29 cellular contexts compared by ENCODE assay signal in the genomic region with DNA sequence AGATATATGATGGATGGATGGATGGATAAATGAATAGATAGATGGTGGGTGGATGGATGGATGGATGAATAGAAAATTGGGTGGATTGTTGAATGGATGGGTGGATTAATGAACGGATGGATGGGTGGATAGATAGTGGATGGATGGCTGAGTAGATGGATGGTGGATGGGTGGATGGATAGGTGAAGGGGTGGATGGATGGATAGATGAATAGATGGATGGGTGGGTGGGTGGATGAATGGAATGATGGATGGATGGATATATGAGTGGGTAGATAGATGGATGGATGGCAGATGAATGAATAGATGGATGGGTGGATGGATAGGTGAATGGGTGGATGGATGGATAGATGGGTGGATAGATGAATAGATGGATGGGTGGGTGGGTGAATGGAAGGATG.
"Had no signal": no experiment of that assay in that cellular context is flagged by ENCODE, and none has a peak within 500 bp of the region (broad histone marks: within the 10 kb centered on the region; RNA-seq: fewer than 3 reads in every experiment).

No MANE protein-coding gene starts in this region.

- H3K27ac Mint-ChIP-seq: mesothelial cell of epicardium; naive thymus-derived CD4-positive, alpha-beta T cell; natural killer cell treated with Interleukin-12 subunit alpha and Interleukin-12 subunit beta and Interleukin-15 and Interleukin-18, amount 100 ng/mL, for 72 hours; progenitor cell of endocrine pancreas; stimulated activated naive B cell treated with anti-CD40 and anti-IgM and Interleukin-4, amounts not matched to agents 10 μg/mL and 1 μg/mL and 100 μg/mL, for 72 hours; stimulated activated naive CD8-positive, alpha-beta T cell treated with anti-CD3 and anti-CD28 coated beads, Interleukin-15, Interleukin-2, amounts not matched to agents 100 ng/mL and 50 ng/mL, for 24 hours had no signal

- H3K27ac ChIP-seq: left lung, lower lobe of right lung, ovary, right atrium auricular region, skin epidermis, suprapubic skin, thoracic aorta, tibial artery, upper lobe of right lung had no signal

- H3K36me3 ChIP-seq: lower lobe of right lung, ovary, right atrium auricular region, suprapubic skin, thoracic aorta, tibial artery, upper lobe of right lung had no signal

- DNase-seq: hippocampal formation; immature natural killer cell; kidney; left colon; left lung; lower lobe of right lung; mammary epithelial cell; mesendoderm; naive thymus-derived CD4-positive, alpha-beta T cell; ovary; stimulated activated CD4-positive, alpha-beta T cell treated with anti-CD3 and anti-CD28 coated beads, Interleukin-12 subunit alpha, Interleukin-12 subunit beta, amount 100 ng/mL, for 4 hours; stimulated activated CD4-positive, alpha-beta T cell treated with anti-CD3 and anti-CD28 coated beads, Interleukin-15, amount 100 ng/mL, for 24 hours; stimulated activated CD4-positive, alpha-beta T cell treated with anti-CD3 and anti-CD28 coated beads, Interleukin-2, amount 100 ng/mL, for 24 hours; stimulated activated CD4-positive, alpha-beta T cell treated with anti-CD3 and anti-CD28 coated beads, Interleukin-4, amount 100 ng/mL, for 1 hour; stimulated activated naive B cell treated with anti-CD40 and anti-IgM and Interleukin-4, amounts not matched to agents 10 μg/mL and 1 μg/mL and 100 μg/mL, for 72 hours; tibial artery; trophoblast cell; upper lobe of right lung had no signal

- H3K4me3 Mint-ChIP-seq: mesothelial cell of epicardium; naive thymus-derived CD4-positive, alpha-beta T cell; natural killer cell treated with Interleukin-12 subunit alpha and Interleukin-12 subunit beta and Interleukin-15 and Interleukin-18, amount 100 ng/mL, for 72 hours; stimulated activated naive B cell treated with anti-CD40 and anti-IgM and Interleukin-4, amounts not matched to agents 10 μg/mL and 1 μg/mL and 100 μg/mL, for 72 hours; stimulated activated naive CD8-positive, alpha-beta T cell treated with anti-CD3 and anti-CD28 coated beads, Interleukin-15, Interleukin-2, amounts not matched to agents 100 ng/mL and 50 ng/mL, for 24 hours had no signal

- FAIRE-seq: islet of Langerhans, kidney, urothelium cell line had no signal

- H3K36me3 Mint-ChIP-seq: mesothelial cell of epicardium had no signal

- H3K27me3 Mint-ChIP-seq: naive thymus-derived CD4-positive, alpha-beta T cell; natural killer cell treated with Interleukin-12 subunit alpha and Interleukin-12 subunit beta and Interleukin-15 and Interleukin-18, amount 100 ng/mL, for 72 hours; stimulated activated naive B cell treated with anti-CD40 and anti-IgM and Interleukin-4, amounts not matched to agents 10 μg/mL and 1 μg/mL and 100 μg/mL, for 72 hours; stimulated activated naive CD8-positive, alpha-beta T cell treated with anti-CD3 and anti-CD28 coated beads, Interleukin-15, Interleukin-2, amounts not matched to agents 100 ng/mL and 50 ng/mL, for 24 hours had no signal

- ATAC-seq: left colon; left lung; lower lobe of right lung; naive thymus-derived CD4-positive, alpha-beta T cell; natural killer cell treated with Interleukin-12 subunit alpha and Interleukin-12 subunit beta and Interleukin-15 and Interleukin-18, amount 100 ng/mL, for 72 hours; sciatic nerve; stimulated activated naive B cell treated with anti-CD40 and anti-IgM and Interleukin-4, amounts not matched to agents 10 μg/mL and 1 μg/mL and 100 μg/mL, for 72 hours; upper lobe of right lung had no signal

- H3K27me3 ChIP-seq: left lung, ovary, right atrium auricular region, suprapubic skin, tibial artery, upper lobe of right lung had no signal

- H3K4me3 ChIP-seq: left lung, lower lobe of right lung, ovary, right atrium auricular region, skin epidermis, suprapubic skin, thoracic aorta, tibial artery, upper lobe of right lung had no signal

- H3K9me3 Mint-ChIP-seq: immature natural killer cell had no signal

- H3K9me3 ChIP-seq: left lung, lower lobe of right lung, ovary, right atrium auricular region, suprapubic skin, thoracic aorta, tibial artery, upper lobe of right lung had no signal
